Comparison of ENCODE assay signal across 1 cellular context in genomic region chr2:73063909-73064875, GRCh38.
A peak's percentile ranks its signal among the peaks of the same experiment; 100 is the strongest.
TF ChIP-seq lines count a peak whose summit lies in the region.

No MANE protein-coding gene starts in this region.

TF ChIP-seq in K562, 482 proteins besides CTCF, POLR2A, EP300 and RAD21 (continued from another document and continues in another):
- TF ChIP-seq ZNF398 (CRISPR knock-in tag; IDR thresholded peaks at IDR 0.05) = no peak
- 0 out of 2 replicates have a peak, but pooled peaks have one; percentile 15 for TF ChIP-seq ELF4 (CRISPR knock-in tag; IDR thresholded peaks at IDR 0.05)
- no peak for TF ChIP-seq ZNF717 (CRISPR knock-in tag; IDR thresholded peaks at IDR 0.05)
- no peak for TF ChIP-seq ZNF239 (CRISPR knock-in tag; IDR thresholded peaks at IDR 0.05)
- TF ChIP-seq FOXA3 (CRISPR knock-in tag; conservative IDR thresholded peaks at IDR 0.05 in 1 of 2, IDR thresholded peaks at IDR 0.05 in 1 of 2) = no peak
- no peak for TF ChIP-seq CLOCK (CRISPR knock-in tag; IDR thresholded peaks at IDR 0.05; ENCODE audit: borderline replicate concordance)
- no peak for TF ChIP-seq FOXO4 (CRISPR knock-in tag; IDR thresholded peaks at IDR 0.05)
- TF ChIP-seq TFAP4 (CRISPR knock-in tag; IDR thresholded peaks at IDR 0.05; ENCODE audit: borderline replicate concordance) = 0 out of 2 replicates have a peak, but pooled peaks have one; percentile 20
- no peak for TF ChIP-seq NFIC (IDR thresholded peaks at IDR 0.05)
- no peak for TF ChIP-seq TAF9B (IDR thresholded peaks at IDR 0.05; ENCODE audit: partially characterized antibody)
- no peak for TF ChIP-seq HDAC3 (IDR thresholded peaks at IDR 0.05; ENCODE audit: borderline replicate concordance, partially characterized antibody)
- TF ChIP-seq KHSRP (IDR thresholded peaks at IDR 0.05) = no peak
- no peak for TF ChIP-seq SMAD1 (IDR thresholded peaks at IDR 0.05; ENCODE audit: low read depth, low read length, partially characterized antibody)
- no peak for TF ChIP-seq CEBPZ (IDR thresholded peaks at IDR 0.05; ENCODE audit: borderline replicate concordance, low read depth, low read length)
- no peak for TF ChIP-seq ZNF347 (CRISPR knock-in tag; IDR thresholded peaks at IDR 0.05; ENCODE audit: low read depth)
- TF ChIP-seq SMARCC2 (IDR thresholded peaks at IDR 0.05; ENCODE audit: low read depth) = peak; percentile 57
- 0 out of 2 replicates have a peak, but pooled peaks have one; percentile 13 for TF ChIP-seq NFRKB (IDR thresholded peaks at IDR 0.05; ENCODE audit: low read depth)
- TF ChIP-seq ERF (CRISPR knock-in tag; IDR thresholded peaks at IDR 0.05) = 0 out of 2 replicates have a peak, but pooled peaks have one; percentile 39
- TF ChIP-seq NR0B1 (IDR thresholded peaks at IDR 0.05; ENCODE audit: partially characterized antibody) = no peak
- TF ChIP-seq FOXJ2 (tag; IDR thresholded peaks at IDR 0.05) = no peak
- TF ChIP-seq THRB (CRISPR knock-in tag; conservative IDR thresholded peaks at IDR 0.05) = no peak
- TF ChIP-seq HDAC2 (IDR thresholded peaks at IDR 0.05) = no peak
- no peak for TF ChIP-seq GABPA (tag; conservative IDR thresholded peaks at IDR 0.05; ENCODE audit: low read depth)
- no peak for TF ChIP-seq SNAPC5 (CRISPR knock-in tag; IDR thresholded peaks at IDR 0.05)
- no peak for TF ChIP-seq PHB (CRISPR knock-in tag; IDR thresholded peaks at IDR 0.05)
- TF ChIP-seq NEUROD1 (IDR thresholded peaks at IDR 0.05; ENCODE audit: borderline replicate concordance, low read depth, low read length, partially characterized antibody) = no peak
- TF ChIP-seq BRD4 (IDR thresholded peaks at IDR 0.05) = no peak
- peak; percentile 59; the same call in 1 of the 2 replicates for TF ChIP-seq ZNF589 (CRISPR knock-in tag; IDR thresholded peaks at IDR 0.05; ENCODE audit: low read depth)
- no peak for TF ChIP-seq ZNF511 (CRISPR knock-in tag; IDR thresholded peaks at IDR 0.05)
- no peak for TF ChIP-seq MBD2 (IDR thresholded peaks at IDR 0.05; ENCODE audit: borderline replicate concordance, low read depth)
- no peak for TF ChIP-seq POLR2H (tag; IDR thresholded peaks at IDR 0.05; ENCODE audit: low read depth)
- peak; percentile 84 for TF ChIP-seq DPF2 (IDR thresholded peaks at IDR 0.05)
- TF ChIP-seq SAFB2 (IDR thresholded peaks at IDR 0.05; ENCODE audit: borderline replicate concordance, low read depth, low read length, severe bottlenecking) = no peak
- no peak for TF ChIP-seq HNRNPLL (IDR thresholded peaks at IDR 0.05; ENCODE audit: low read depth, low read length, poor library complexity, severe bottlenecking)
- TF ChIP-seq SP1 (CRISPR knock-in tag; IDR thresholded peaks at IDR 0.05) = no peak
- TF ChIP-seq RNF219 (CRISPR knock-in tag; IDR thresholded peaks at IDR 0.05) = no peak
- TF ChIP-seq E4F1 (CRISPR knock-in tag; IDR thresholded peaks at IDR 0.05; ENCODE audit: borderline replicate concordance) = no peak
- TF ChIP-seq SRSF3 (IDR thresholded peaks at IDR 0.05; ENCODE audit: insufficient read depth, low read length) = no peak
- TF ChIP-seq NFE2 (IDR thresholded peaks at IDR 0.05; ENCODE audit: low read depth) = peak; percentile 96
- TF ChIP-seq ELK3 (CRISPR knock-in tag; IDR thresholded peaks at IDR 0.05) = no peak
- TF ChIP-seq ZNF311 (CRISPR knock-in tag; IDR thresholded peaks at IDR 0.05) = no peak
- TF ChIP-seq GABPB2 (CRISPR knock-in tag; conservative IDR thresholded peaks at IDR 0.05) = no peak
- TF ChIP-seq ETV6 (IDR thresholded peaks at IDR 0.05; ENCODE audit: borderline replicate concordance in 1 of 2, low read depth in 2 of 2, low read length in 1 of 2) = no peak
- TF ChIP-seq ETV6 (CRISPR knock-in tag; IDR thresholded peaks at IDR 0.05; ENCODE audit: borderline replicate concordance) = no peak
- TF ChIP-seq ZNF668 (CRISPR knock-in tag; IDR thresholded peaks at IDR 0.05) = no peak
